ENCODE assay signal across 1 cellular context in the genomic region with DNA sequence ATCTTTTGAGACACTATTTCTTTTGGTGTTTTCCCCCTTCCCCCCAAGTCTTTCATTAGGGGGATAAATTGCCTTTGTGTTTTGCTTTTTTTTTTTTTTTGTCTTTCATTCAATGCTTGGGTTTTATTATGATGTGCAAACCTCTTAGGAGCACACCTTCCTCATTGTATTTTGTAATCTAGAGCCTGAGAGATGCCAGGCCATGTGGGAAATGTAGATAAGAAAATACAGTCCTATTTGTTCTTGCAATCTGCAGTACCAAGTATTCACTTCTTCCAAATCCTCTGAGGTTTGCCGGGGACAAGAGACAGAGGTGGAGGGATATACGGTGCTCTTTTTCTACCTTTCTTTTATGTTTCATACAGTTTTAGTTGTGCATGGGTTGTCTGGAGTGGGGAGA.
A peak's percentile ranks its signal among the peaks of the same experiment; 100 is the strongest.
TF ChIP-seq lines count a peak whose summit lies in the region.

No MANE protein-coding gene starts in this region.

TF ChIP-seq in K562, 482 proteins besides CTCF, POLR2A, EP300 and RAD21 (continued from another document):
- TF ChIP-seq HNRNPL (IDR thresholded peaks at IDR 0.05; ENCODE audit: low read depth, low read length) (no peak), TFAM (CRISPR knock-in tag; conservative IDR thresholded peaks at IDR 0.05) (no peak), ZEB2 (IDR thresholded peaks at IDR 0.05) (peak; percentile 55; the same call in 1 of the 2 replicates), CBX3 (IDR thresholded peaks at IDR 0.05; ENCODE audit: borderline replicate concordance in 1 of 2, low read length in 2 of 2) (no peak), TEAD4 (IDR thresholded peaks at IDR 0.05; ENCODE audit: low read length) (peak; percentile 83), TEAD4 (CRISPR knock-in tag; IDR thresholded peaks at IDR 0.05; ENCODE audit: borderline replicate concordance) (no peak)
TF ChIP-seq in K562: peak in this region for 29.
